Comparison of ENCODE assay signal across 1 cellular context in the genomic region with DNA sequence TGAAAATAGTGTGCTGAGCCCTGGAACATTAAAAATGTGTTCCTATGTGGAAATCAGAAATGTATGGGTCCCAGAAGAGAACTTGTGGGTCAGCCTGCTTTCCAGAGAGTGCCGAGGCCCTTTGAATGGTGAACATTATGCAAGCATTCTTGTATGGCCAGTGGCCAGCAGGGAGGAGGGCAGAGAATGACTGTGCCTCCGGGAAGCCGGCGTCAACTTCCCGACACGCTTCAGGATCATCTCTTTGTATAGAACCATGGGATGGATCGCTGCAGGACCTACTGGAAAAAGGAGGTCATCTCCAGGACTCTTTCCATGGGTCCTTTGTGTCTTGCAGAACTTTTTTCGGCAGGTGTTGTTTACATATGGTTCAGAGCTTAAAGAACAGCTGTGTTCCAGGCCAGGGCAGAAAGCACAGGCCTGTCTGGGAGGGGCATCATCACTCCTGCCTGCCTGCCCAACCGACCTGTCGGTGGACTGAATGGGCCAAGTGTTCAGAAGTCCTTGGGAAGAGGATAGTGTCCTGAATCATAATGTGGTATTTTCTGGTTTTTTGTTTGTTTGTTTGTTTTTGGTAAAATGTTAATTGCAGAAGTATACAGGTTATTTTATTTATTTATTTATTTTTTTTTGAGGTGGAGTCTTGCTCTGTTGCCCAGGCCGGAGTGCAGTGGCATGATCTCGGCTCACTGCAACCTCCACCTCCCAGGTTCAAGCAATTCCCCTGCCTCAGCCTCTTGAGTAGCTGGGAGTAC.
A peak's percentile ranks its signal among the peaks of the same experiment; 100 is the strongest.
TF ChIP-seq lines count a peak whose summit lies in the region.

No MANE protein-coding gene starts in this region.

TF ChIP-seq in HepG2, 621 proteins besides CTCF, POLR2A, EP300 and RAD21 (continued from another document and continues in another):
- TF ChIP-seq, protein P1, sequence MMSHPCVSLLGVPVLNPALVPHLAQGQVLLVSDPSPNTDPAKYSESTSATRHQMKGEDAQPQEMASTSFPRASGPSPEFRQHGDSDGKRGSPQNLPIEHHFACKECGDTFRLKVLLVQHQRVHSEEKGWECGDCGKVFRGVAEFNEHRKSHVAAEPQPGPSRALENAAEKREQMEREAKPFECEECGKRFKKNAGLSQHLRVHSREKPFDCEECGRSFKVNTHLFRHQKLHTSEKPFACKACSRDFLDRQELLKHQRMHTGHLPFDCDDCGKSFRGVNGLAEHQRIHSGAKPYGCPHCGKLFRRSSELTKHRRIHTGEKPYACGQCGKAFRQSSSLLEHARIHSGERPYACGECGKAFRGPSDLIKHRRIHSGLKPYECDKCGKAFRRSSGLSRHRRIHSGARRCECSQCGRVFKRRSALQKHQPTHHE (CRISPR knock-in tag; IDR thresholded peaks at IDR 0.05; ENCODE audit: borderline replicate concordance) = no peak
- no peak for TF ChIP-seq ZNF841 (CRISPR knock-in tag; IDR thresholded peaks at IDR 0.05; ENCODE audit: borderline replicate concordance)
- TF ChIP-seq TRIM24 (CRISPR knock-in tag; IDR thresholded peaks at IDR 0.05) = no peak
- TF ChIP-seq ZNF674 (CRISPR knock-in tag; IDR thresholded peaks at IDR 0.05; ENCODE audit: low read depth) = no peak
- TF ChIP-seq, protein P2, sequence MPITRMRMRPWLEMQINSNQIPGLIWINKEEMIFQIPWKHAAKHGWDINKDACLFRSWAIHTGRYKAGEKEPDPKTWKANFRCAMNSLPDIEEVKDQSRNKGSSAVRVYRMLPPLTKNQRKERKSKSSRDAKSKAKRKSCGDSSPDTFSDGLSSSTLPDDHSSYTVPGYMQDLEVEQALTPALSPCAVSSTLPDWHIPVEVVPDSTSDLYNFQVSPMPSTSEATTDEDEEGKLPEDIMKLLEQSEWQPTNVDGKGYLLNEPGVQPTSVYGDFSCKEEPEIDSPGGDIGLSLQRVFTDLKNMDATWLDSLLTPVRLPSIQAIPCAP (CRISPR knock-in tag; IDR thresholded peaks at IDR 0.05; ENCODE audit: low read depth) = no peak
- TF ChIP-seq U2AF2 (IDR thresholded peaks at IDR 0.05; ENCODE audit: low read depth, low read length) = no peak
- TF ChIP-seq, protein P3, sequence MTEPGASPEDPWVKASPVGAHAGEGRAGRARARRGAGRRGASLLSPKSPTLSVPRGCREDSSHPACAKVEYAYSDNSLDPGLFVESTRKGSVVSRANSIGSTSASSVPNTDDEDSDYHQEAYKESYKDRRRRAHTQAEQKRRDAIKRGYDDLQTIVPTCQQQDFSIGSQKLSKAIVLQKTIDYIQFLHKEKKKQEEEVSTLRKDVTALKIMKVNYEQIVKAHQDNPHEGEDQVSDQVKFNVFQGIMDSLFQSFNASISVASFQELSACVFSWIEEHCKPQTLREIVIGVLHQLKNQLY (CRISPR knock-in tag; IDR thresholded peaks at IDR 0.05) = peak; percentile 32; the same call in 1 of the 2 replicates
- TF ChIP-seq, protein P4, sequence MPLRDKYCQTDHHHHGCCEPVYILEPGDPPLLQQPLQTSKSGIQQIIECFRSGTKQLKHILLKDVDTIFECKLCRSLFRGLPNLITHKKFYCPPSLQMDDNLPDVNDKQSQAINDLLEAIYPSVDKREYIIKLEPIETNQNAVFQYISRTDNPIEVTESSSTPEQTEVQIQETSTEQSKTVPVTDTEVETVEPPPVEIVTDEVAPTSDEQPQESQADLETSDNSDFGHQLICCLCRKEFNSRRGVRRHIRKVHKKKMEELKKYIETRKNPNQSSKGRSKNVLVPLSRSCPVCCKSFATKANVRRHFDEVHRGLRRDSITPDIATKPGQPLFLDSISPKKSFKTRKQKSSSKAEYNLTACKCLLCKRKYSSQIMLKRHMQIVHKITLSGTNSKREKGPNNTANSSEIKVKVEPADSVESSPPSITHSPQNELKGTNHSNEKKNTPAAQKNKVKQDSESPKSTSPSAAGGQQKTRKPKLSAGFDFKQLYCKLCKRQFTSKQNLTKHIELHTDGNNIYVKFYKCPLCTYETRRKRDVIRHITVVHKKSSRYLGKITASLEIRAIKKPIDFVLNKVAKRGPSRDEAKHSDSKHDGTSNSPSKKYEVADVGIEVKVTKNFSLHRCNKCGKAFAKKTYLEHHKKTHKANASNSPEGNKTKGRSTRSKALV (CRISPR knock-in tag; IDR thresholded peaks at IDR 0.05) = no peak
- peak; percentile 65; the same call in 1 of the 2 replicates for TF ChIP-seq SIN3A (IDR thresholded peaks at IDR 0.05; ENCODE audit: borderline replicate concordance, low read depth, low read length)
- TF ChIP-seq, protein P5, sequence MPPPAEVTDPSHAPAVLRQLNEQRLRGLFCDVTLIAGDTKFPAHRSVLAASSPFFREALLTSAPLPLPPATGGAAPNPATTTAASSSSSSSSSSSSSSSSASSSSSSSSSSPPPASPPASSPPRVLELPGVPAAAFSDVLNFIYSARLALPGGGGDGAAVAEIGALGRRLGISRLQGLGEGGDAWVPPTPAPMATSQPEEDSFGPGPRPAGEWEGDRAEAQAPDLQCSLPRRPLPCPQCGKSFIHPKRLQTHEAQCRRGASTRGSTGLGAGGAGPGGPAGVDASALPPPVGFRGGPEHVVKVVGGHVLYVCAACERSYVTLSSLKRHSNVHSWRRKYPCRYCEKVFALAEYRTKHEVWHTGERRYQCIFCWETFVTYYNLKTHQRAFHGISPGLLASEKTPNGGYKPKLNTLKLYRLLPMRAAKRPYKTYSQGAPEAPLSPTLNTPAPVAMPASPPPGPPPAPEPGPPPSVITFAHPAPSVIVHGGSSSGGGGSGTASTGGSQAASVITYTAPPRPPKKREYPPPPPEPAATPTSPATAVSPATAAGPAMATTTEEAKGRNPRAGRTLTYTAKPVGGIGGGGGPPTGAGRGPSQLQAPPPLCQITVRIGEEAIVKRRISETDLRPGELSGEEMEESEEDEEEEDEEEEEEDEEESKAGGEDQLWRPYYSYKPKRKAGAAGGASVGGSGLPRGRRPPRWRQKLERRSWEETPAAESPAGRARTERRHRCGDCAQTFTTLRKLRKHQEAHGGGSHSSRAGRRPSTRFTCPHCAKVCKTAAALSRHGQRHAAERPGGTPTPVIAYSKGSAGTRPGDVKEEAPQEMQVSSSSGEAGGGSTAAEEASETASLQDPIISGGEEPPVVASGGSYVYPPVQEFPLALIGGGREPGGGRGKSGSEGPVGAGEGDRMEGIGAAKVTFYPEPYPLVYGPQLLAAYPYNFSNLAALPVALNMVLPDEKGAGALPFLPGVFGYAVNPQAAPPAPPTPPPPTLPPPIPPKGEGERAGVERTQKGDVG (CRISPR knock-in tag; IDR thresholded peaks at IDR 0.05; ENCODE audit: borderline replicate concordance) = no peak; the same call in 1 of the 2 replicates
- TF ChIP-seq ZSCAN21 (CRISPR knock-in tag; IDR thresholded peaks at IDR 0.05; ENCODE audit: borderline replicate concordance) = 0 out of 2 replicates have a peak, but pooled peaks have one; percentile 46
- TF ChIP-seq ZFP90 (CRISPR knock-in tag; IDR thresholded peaks at IDR 0.05; ENCODE audit: borderline replicate concordance) = no peak
- peak; percentile 72 for TF ChIP-seq ZNF792 (CRISPR knock-in tag; IDR thresholded peaks at IDR 0.05)
- peak; percentile 93 for TF ChIP-seq NCOA2 (CRISPR knock-in tag; IDR thresholded peaks at IDR 0.05)
- peak; percentile 68 for TF ChIP-seq ZNF343 (CRISPR knock-in tag; IDR thresholded peaks at IDR 0.05)
- TF ChIP-seq SIX4 (CRISPR knock-in tag; IDR thresholded peaks at IDR 0.05) = peak; percentile 45; the same call in 1 of the 2 replicates
- TF ChIP-seq SALL1 (CRISPR knock-in tag; IDR thresholded peaks at IDR 0.05) = peak; percentile 60; the same call in 1 of the 2 replicates
- TF ChIP-seq ZNF761 (CRISPR knock-in tag; conservative IDR thresholded peaks at IDR 0.05) = no peak
- 0 out of 2 replicates have a peak, but pooled peaks have one; percentile 21 for TF ChIP-seq ZNF644 (CRISPR knock-in tag; IDR thresholded peaks at IDR 0.05; ENCODE audit: low read depth)
- TF ChIP-seq ZNF547 (CRISPR knock-in tag; IDR thresholded peaks at IDR 0.05) = no peak
- TF ChIP-seq, protein P6, sequence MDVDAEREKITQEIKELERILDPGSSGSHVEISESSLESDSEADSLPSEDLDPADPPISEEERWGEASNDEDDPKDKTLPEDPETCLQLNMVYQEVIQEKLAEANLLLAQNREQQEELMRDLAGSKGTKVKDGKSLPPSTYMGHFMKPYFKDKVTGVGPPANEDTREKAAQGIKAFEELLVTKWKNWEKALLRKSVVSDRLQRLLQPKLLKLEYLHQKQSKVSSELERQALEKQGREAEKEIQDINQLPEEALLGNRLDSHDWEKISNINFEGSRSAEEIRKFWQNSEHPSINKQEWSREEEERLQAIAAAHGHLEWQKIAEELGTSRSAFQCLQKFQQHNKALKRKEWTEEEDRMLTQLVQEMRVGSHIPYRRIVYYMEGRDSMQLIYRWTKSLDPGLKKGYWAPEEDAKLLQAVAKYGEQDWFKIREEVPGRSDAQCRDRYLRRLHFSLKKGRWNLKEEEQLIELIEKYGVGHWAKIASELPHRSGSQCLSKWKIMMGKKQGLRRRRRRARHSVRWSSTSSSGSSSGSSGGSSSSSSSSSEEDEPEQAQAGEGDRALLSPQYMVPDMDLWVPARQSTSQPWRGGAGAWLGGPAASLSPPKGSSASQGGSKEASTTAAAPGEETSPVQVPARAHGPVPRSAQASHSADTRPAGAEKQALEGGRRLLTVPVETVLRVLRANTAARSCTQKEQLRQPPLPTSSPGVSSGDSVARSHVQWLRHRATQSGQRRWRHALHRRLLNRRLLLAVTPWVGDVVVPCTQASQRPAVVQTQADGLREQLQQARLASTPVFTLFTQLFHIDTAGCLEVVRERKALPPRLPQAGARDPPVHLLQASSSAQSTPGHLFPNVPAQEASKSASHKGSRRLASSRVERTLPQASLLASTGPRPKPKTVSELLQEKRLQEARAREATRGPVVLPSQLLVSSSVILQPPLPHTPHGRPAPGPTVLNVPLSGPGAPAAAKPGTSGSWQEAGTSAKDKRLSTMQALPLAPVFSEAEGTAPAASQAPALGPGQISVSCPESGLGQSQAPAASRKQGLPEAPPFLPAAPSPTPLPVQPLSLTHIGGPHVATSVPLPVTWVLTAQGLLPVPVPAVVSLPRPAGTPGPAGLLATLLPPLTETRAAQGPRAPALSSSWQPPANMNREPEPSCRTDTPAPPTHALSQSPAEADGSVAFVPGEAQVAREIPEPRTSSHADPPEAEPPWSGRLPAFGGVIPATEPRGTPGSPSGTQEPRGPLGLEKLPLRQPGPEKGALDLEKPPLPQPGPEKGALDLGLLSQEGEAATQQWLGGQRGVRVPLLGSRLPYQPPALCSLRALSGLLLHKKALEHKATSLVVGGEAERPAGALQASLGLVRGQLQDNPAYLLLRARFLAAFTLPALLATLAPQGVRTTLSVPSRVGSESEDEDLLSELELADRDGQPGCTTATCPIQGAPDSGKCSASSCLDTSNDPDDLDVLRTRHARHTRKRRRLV (CRISPR knock-in tag; IDR thresholded peaks at IDR 0.05) = no peak
- TF ChIP-seq ARNT2 (CRISPR knock-in tag; IDR thresholded peaks at IDR 0.05; ENCODE audit: low read depth) = 0 out of 2 replicates have a peak, but pooled peaks have one; percentile 31
- TF ChIP-seq GFI1 (CRISPR knock-in tag; IDR thresholded peaks at IDR 0.05; ENCODE audit: borderline replicate concordance) = no peak
- TF ChIP-seq ZNF746 (CRISPR knock-in tag; IDR thresholded peaks at IDR 0.05) = peak; percentile 81
- TF ChIP-seq ZFX (CRISPR knock-in tag; IDR thresholded peaks at IDR 0.05; ENCODE audit: low read depth) = peak; percentile 75
- TF ChIP-seq HOXA3 (CRISPR knock-in tag; IDR thresholded peaks at IDR 0.05) = 0 out of 2 replicates have a peak, but pooled peaks have one; percentile 34
- TF ChIP-seq SP140L (CRISPR knock-in tag; IDR thresholded peaks at IDR 0.05; ENCODE audit: borderline replicate concordance) = no peak
- TF ChIP-seq RXRA (CRISPR knock-in tag; IDR thresholded peaks at IDR 0.05) = peak; percentile 88; the same call in 1 of the 2 replicates
- TF ChIP-seq ZNF788 (CRISPR knock-in tag; IDR thresholded peaks at IDR 0.05; ENCODE audit: borderline replicate concordance) = 0 out of 2 replicates have a peak, but pooled peaks have one; percentile 12
- no peak for TF ChIP-seq ZSCAN25 (CRISPR knock-in tag; IDR thresholded peaks at IDR 0.05)
- TF ChIP-seq RXRB (CRISPR knock-in tag; IDR thresholded peaks at IDR 0.05; ENCODE audit: borderline replicate concordance) = peak; percentile 59; the same call in 1 of the 2 replicates
- peak; percentile 35; the same call in 1 of the 2 replicates for TF ChIP-seq NFE2 (CRISPR knock-in tag; IDR thresholded peaks at IDR 0.05)
- TF ChIP-seq ZNF17 (CRISPR knock-in tag; IDR thresholded peaks at IDR 0.05) = no peak
- 0 out of 2 replicates have a peak, but pooled peaks have one; percentile 9 for TF ChIP-seq ZSCAN31 (CRISPR knock-in tag; IDR thresholded peaks at IDR 0.05; ENCODE audit: low read depth)
- TF ChIP-seq TAF15 (IDR thresholded peaks at IDR 0.05; ENCODE audit: low read depth, low read length, poor library complexity, severe bottlenecking) = no peak
- TF ChIP-seq, protein P7, sequence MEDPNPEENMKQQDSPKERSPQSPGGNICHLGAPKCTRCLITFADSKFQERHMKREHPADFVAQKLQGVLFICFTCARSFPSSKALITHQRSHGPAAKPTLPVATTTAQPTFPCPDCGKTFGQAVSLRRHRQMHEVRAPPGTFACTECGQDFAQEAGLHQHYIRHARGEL (CRISPR knock-in tag; IDR thresholded peaks at IDR 0.05) = no peak
- TF ChIP-seq NFKBIZ (CRISPR knock-in tag; IDR thresholded peaks at IDR 0.05) = peak; percentile 41; the same call in 1 of the 2 replicates
- TF ChIP-seq, protein P8, sequence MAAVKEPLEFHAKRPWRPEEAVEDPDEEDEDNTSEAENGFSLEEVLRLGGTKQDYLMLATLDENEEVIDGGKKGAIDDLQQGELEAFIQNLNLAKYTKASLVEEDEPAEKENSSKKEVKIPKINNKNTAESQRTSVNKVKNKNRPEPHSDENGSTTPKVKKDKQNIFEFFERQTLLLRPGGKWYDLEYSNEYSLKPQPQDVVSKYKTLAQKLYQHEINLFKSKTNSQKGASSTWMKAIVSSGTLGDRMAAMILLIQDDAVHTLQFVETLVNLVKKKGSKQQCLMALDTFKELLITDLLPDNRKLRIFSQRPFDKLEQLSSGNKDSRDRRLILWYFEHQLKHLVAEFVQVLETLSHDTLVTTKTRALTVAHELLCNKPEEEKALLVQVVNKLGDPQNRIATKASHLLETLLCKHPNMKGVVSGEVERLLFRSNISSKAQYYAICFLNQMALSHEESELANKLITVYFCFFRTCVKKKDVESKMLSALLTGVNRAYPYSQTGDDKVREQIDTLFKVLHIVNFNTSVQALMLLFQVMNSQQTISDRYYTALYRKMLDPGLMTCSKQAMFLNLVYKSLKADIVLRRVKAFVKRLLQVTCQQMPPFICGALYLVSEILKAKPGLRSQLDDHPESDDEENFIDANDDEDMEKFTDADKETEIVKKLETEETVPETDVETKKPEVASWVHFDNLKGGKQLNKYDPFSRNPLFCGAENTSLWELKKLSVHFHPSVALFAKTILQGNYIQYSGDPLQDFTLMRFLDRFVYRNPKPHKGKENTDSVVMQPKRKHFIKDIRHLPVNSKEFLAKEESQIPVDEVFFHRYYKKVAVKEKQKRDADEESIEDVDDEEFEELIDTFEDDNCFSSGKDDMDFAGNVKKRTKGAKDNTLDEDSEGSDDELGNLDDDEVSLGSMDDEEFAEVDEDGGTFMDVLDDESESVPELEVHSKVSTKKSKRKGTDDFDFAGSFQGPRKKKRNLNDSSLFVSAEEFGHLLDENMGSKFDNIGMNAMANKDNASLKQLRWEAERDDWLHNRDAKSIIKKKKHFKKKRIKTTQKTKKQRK (IDR thresholded peaks at IDR 0.05; ENCODE audit: low read length) = no peak
- peak; percentile 45; the same call in 1 of the 2 replicates for TF ChIP-seq ZFP36L1 (CRISPR knock-in tag; IDR thresholded peaks at IDR 0.05)
- TF ChIP-seq, protein P9, sequence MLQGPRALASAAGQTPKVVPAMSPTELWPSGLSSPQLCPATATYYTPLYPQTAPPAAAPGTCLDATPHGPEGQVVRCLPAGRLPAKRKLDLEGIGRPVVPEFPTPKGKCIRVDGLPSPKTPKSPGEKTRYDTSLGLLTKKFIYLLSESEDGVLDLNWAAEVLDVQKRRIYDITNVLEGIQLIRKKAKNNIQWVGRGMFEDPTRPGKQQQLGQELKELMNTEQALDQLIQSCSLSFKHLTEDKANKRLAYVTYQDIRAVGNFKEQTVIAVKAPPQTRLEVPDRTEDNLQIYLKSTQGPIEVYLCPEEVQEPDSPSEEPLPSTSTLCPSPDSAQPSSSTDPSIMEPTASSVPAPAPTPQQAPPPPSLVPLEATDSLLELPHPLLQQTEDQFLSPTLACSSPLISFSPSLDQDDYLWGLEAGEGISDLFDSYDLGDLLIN (CRISPR knock-in tag; IDR thresholded peaks at IDR 0.05; ENCODE audit: borderline replicate concordance) = no peak
